In genomic region chr14:89661392-89661791, GRCh38 we compare ENCODE assay signal across 23 cellular contexts.
"Had no signal": no experiment of that assay in that cellular context is flagged by ENCODE, and none has a peak within 500 bp of the region (broad histone marks: within the 10 kb centered on the region; RNA-seq: fewer than 3 reads in every experiment).

No MANE protein-coding gene starts in this region.

- H3K36me3 ChIP-seq: adrenal gland, right atrium auricular region, thoracic aorta, upper lobe of left lung, vagina had no signal

- H3K4me3 ChIP-seq: adrenal gland, body of pancreas, hepatocyte, right atrium auricular region, thoracic aorta, upper lobe of left lung, vagina had no signal

- H3K9me3 ChIP-seq: adrenal gland, body of pancreas, right atrium auricular region, thoracic aorta, vagina had no signal

- H3K4me1 ChIP-seq: adrenal gland, upper lobe of left lung had no signal

- DNase-seq: activated CD4-positive, alpha-beta T cell treated with anti-CD3 and anti-CD28 coated beads for 36 hours; activated CD4-positive, CD25-positive, alpha-beta regulatory T cell; activated effector memory CD4-positive, alpha-beta T cell treated with Interleukin-2 at 50 U/mL for 16 hours; activated naive CD4-positive, alpha-beta T cell treated with Interleukin-2 at 50 U/mL for 16 hours; activated naive CD8-positive, alpha-beta T cell treated with anti-CD3 and anti-CD28 coated beads for 36 hours; activated T-cell treated with anti-CD3 and anti-CD28 coated beads for 4 hours; activated T-cell treated with anti-CD3 and anti-CD28 coated beads, Interleukin-2, amount 50 U/mL, for 72 hours; adrenal gland; aorta; body of pancreas; effector CD8-positive, alpha-beta T cell; islet precursor cell; mammary epithelial cell; midbrain; natural killer cell; stimulated activated CD4-positive, alpha-beta T cell treated with anti-CD3 and anti-CD28 coated beads, Interleukin-2, amount 100 ng/mL, for 48 hours; stimulated activated naive CD8-positive, alpha-beta T cell treated with anti-CD3 and anti-CD28 coated beads, Interleukin-15, Interleukin-2, amounts not matched to agents 100 U/mL and 50 U/mL, for 24 hours; T-helper 1 cell; upper lobe of left lung had no signal

- H3K27me3 Mint-ChIP-seq: activated CD4-positive, alpha-beta T cell treated with anti-CD3 and anti-CD28 coated beads for 36 hours; activated naive CD8-positive, alpha-beta T cell treated with anti-CD3 and anti-CD28 coated beads for 36 hours had no signal

- H3K27me3 ChIP-seq: adrenal gland, body of pancreas, hepatocyte, right atrium auricular region, upper lobe of left lung, vagina had no signal

- H3K27ac ChIP-seq: body of pancreas, thoracic aorta, upper lobe of left lung, vagina had no signal

- H3K27ac Mint-ChIP-seq: activated CD4-positive, alpha-beta T cell treated with anti-CD3 and anti-CD28 coated beads for 36 hours; activated naive CD8-positive, alpha-beta T cell treated with anti-CD3 and anti-CD28 coated beads for 36 hours; activated T-cell treated with anti-CD3 and anti-CD28 coated beads, Interleukin-2, amount 50 U/mL, for 72 hours; natural killer cell had no signal

- H3K4me3 Mint-ChIP-seq: activated CD4-positive, alpha-beta T cell treated with anti-CD3 and anti-CD28 coated beads for 36 hours; activated naive CD8-positive, alpha-beta T cell treated with anti-CD3 and anti-CD28 coated beads for 36 hours; activated T-cell treated with anti-CD3 and anti-CD28 coated beads, Interleukin-2, amount 50 U/mL, for 72 hours; natural killer cell had no signal

- ATAC-seq: activated CD4-positive, alpha-beta T cell treated with anti-CD3 and anti-CD28 coated beads for 36 hours; activated T-cell treated with anti-CD3 and anti-CD28 coated beads, Interleukin-2, amount 50 U/mL, for 72 hours; body of pancreas; natural killer cell; stimulated activated naive CD8-positive, alpha-beta T cell treated with anti-CD3 and anti-CD28 coated beads, Interleukin-15, Interleukin-2, amounts not matched to agents 100 U/mL and 50 U/mL, for 24 hours had no signal
